ENCODE assay signal across 16 cellular contexts in genomic region chr6:20437639-20438038, GRCh38. TPM values are rescaled to one million over a fixed set of nuclear protein-coding genes. Genes with fewer than 3 reads are reported as not detected.
DNase-seq lines count a peak whose midpoint lies in the region; TF ChIP-seq lines count a peak whose summit lies in the region.
"Had no signal": no experiment of that assay in that cellular context is flagged by ENCODE, and none has a peak within 500 bp of the region (broad histone marks: within the 10 kb centered on the region; RNA-seq: fewer than 3 reads in every experiment).

No MANE protein-coding gene starts in this region.

- no TSS peak for BruUV-seq in mammary epithelial cell (replicated peaks; lab: Mats Ljungman, UMichigan)

- peaks cover 23% of the 10 kb centered on the region for H3K4me1 Mint-ChIP-seq in neural crest cell

- no peak overlapping the region for H3K4me3 Mint-ChIP-seq in neural crest cell
- H3K4me3 Mint-ChIP-seq: CD14-positive monocyte; CD4-positive, alpha-beta memory T cell; H9 had no signal

- intact Hi-C loops in mammary epithelial cell (cut with micrococcal nuclease) = no loop called here

- peaks cover 17% of the 10 kb centered on the region for H3K36me3 Mint-ChIP-seq in neural crest cell (ENCODE audit: low read depth)

- 99% methylated on average over 8 of the region's 8 CpGs for WGBS in mammary epithelial cell (ENCODE audit: low coverage, missing lambda C conversion rate)

- no peak overlapping the region for H3K27ac ChIP-seq in mammary epithelial cell (ENCODE audit: insufficient read depth, low read depth, low read length)
- H3K27ac ChIP-seq: BLaER1, HL-60 had no signal

- peaks cover 2% of the 10 kb centered on the region for H3K9me3 Mint-ChIP-seq in neural crest cell
- H3K9me3 Mint-ChIP-seq: H9 had no signal

- peak overlapping the region; percentile 68 for H3K27ac Mint-ChIP-seq in neural crest cell (ENCODE audit: unreplicated experiment)
- H3K27ac Mint-ChIP-seq: CD4-positive, alpha-beta memory T cell had no signal

- H3K9me3 ChIP-seq in mammary epithelial cell (replicated peaks; ENCODE audit: insufficient read depth, low read length) = no peaks in the 10 kb centered on the region

- DNase-seq in NCI-H82 (lab: John Stamatoyannopoulos, UW) (peak; percentile 51), NCI-H82 treated with DMSO at 0.1 percent for 48 hours (lab: John Stamatoyannopoulos, UW; ENCODE audit: unreplicated experiment) (no peak), NCI-H69 (lab: John Stamatoyannopoulos, UW) (peak; percentile 32), neural crest cell (ENCODE audit: low read depth, low spot score) (no peak), mammary epithelial cell (no peak), NCI-H526 treated with DMSO at 0.1 percent for 48 hours (lab: John Stamatoyannopoulos, UW) (no peak)
- no peak for DNase-seq in activated T-cell treated with anti-CD3 and anti-CD28 coated beads, Interleukin-2, amount 50 U/mL, for 48 hours
- DNase-seq: 8988T; CD4-positive, alpha-beta memory T cell; DMS53; DND-41; GOT3; H9 had no signal

- H3K36me3 ChIP-seq in mammary epithelial cell (ENCODE audit: insufficient read depth, low read length) = peaks cover 5% of the 10 kb centered on the region

- no peak for TF ChIP-seq CTCF in neural crest cell (conservative IDR thresholded peaks at IDR 0.05)
- TF ChIP-seq CTCF in mammary epithelial cell (conservative IDR thresholded peaks at IDR 0.05 in 1 of 2, IDR thresholded peaks at IDR 0.05 in 1 of 2; ENCODE audit: extremely low read depth in 1 of 2, insufficient read depth in 1 of 2, low read depth in 1 of 2, low read length in 2 of 2) = no peak

- CTCF ChIA-PET in mammary epithelial cell (lab: Charles Lee; ENCODE audit: low non-redundant PET) = no interaction called here

- H3K79me2 ChIP-seq in mammary epithelial cell (ENCODE audit: insufficient read depth, low read length) = peaks cover 92% of the 10 kb centered on the region

- H3K4me1 ChIP-seq in mammary epithelial cell (ENCODE audit: insufficient read depth, low read length) = no peaks in the 10 kb centered on the region
- H3K4me1 ChIP-seq: BLaER1 had no signal

- H3K27me3 ChIP-seq in mammary epithelial cell (ENCODE audit: insufficient read depth, low read length) = no peaks in the 10 kb centered on the region
- H3K27me3 ChIP-seq: BLaER1 had no signal

- H3K9ac ChIP-seq in mammary epithelial cell (ENCODE audit: insufficient read depth, low read length) = no peak overlapping the region
- H3K9ac ChIP-seq: BLaER1 had no signal

- no peak overlapping the region for H2AFZ ChIP-seq in mammary epithelial cell (ENCODE audit: low read depth, low read length)

- H3K4me3 ChIP-seq in mammary epithelial cell (replicated peaks in 1 of 3; ENCODE audit: insufficient read depth in 1 of 3, low read depth in 2 of 3, low read length in 3 of 3) = no peak overlapping the region
- H3K4me3 ChIP-seq: BLaER1 had no signal

- H4K20me1 ChIP-seq in mammary epithelial cell (ENCODE audit: insufficient read depth, low read length) = no peaks in the 10 kb centered on the region

- no peaks in the 10 kb centered on the region for H3K27me3 Mint-ChIP-seq in neural crest cell (ENCODE audit: low read depth)
- H3K27me3 Mint-ChIP-seq: CD4-positive, alpha-beta memory T cell had no signal

- dilution Hi-C loops in mammary epithelial cell (cut with HindIII; ENCODE audit: low sequenced_read_pairs) = no loop called here

- H3K4me2 ChIP-seq in mammary epithelial cell (ENCODE audit: insufficient read depth, low read depth, low read length) = no peak overlapping the region
- H3K4me2 ChIP-seq: BLaER1 had no signal

- in situ Hi-C loops in mammary epithelial cell (cut with MboI; ENCODE audit: low sequenced_read_pairs in 2 of 2) = no loop called here

RNA-seq across cellular contexts. Expression of gene E2F3, which starts 36.0 kb away (rescaled TPM):
- total RNA-seq in neural crest cell (43.8 and 44.9 TPM in 2 replicates), mammary epithelial cell (10 to 100 TPM; 10.7 to 15.8 TPM)
- polyA plus RNA-seq in mammary epithelial cell = 9.5 TPM
- polyA minus RNA-seq in mammary epithelial cell = 7.5 TPM

Comparison
In these comparisons a context has a peak if more than half of its experiments do, and no peak if none do; other contexts are left out.
1. DNase-seq: peak in NCI-H82 (single experiment) and NCI-H69 (single experiment); none in NCI-H82 treated with DMSO at 0.1 percent for 48 hours (single experiment), neural crest cell (single experiment), mammary epithelial cell (single experiment), NCI-H526 treated with DMSO at 0.1 percent for 48 hours (single experiment) and activated T-cell treated with anti-CD3 and anti-CD28 coated beads, Interleukin-2, amount 50 U/mL, for 48 hours (0 of 2).